Comparison of ENCODE assay signal across 14 cellular contexts in the genomic region with DNA sequence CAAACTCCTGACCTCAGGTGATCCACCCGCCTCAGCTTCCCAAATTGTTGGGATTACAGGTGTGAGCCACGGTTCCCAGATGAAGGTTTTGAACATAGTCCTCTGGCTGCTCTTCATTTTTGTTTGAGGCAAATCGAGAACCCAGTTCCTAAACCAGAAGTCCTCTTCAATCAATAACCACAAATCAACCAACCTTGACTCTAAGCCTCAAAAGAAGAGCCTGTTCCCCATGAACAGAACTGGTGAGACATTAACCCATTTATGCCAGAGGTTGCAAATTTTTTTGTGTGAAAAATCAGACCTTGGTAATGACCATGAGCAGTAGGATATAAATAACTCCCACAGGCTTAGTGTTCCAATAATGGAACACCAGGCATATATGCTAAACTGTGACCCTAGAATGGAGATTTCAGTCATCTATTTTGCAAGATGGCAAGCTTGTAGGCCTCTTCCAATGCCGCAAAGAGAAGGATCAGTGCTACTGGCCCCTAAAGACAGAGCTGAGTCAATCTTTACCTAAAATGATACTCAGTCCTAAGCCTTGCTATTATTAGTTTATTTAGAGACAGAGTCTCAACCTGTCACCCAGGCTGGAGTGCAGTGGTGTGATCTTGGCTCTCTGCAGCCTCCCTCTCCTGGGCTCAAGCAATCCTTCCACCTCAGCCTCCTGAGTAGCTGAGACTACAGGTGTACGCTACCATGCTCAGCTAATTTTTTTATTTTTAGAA.
"Had no signal": no experiment of that assay in that cellular context is flagged by ENCODE, and none has a peak within 500 bp of the region (broad histone marks: within the 10 kb centered on the region; RNA-seq: fewer than 3 reads in every experiment).

No MANE protein-coding gene starts in this region.

- H3K4me3 ChIP-seq: gastroesophageal sphincter, sigmoid colon, testis, upper lobe of right lung had no signal

- H3K27ac ChIP-seq: gastroesophageal sphincter, sigmoid colon, testis, upper lobe of right lung had no signal

- H3K36me3 ChIP-seq: gastroesophageal sphincter, sigmoid colon, upper lobe of right lung had no signal

- ATAC-seq: gastroesophageal sphincter; stimulated activated naive CD8-positive, alpha-beta T cell treated with anti-CD3 and anti-CD28 coated beads, Interleukin-15, Interleukin-2, amounts not matched to agents 100 U/mL and 50 U/mL, for 24 hours; upper lobe of right lung had no signal

- DNase-seq: activated gamma-delta T cell treated with Interleukin-2 at 50 U/mL for 16 hours; activated naive CD8-positive, alpha-beta T cell treated with anti-CD3 and anti-CD28 coated beads, Interleukin-2, amount 10 ng/mL, durations not matched to agents 7 days and 5 days; activated T-cell treated with anti-CD3 and anti-CD28 coated beads, Interleukin-2, amount 50 U/mL, for 24 hours; anterior cingulate cortex; cerebellar nuclear complex; hippocampal formation; mesendoderm; sigmoid colon; stimulated activated CD4-positive, alpha-beta T cell treated with anti-CD3 and anti-CD28 coated beads, Interleukin-12 subunit alpha, Interleukin-12 subunit beta, amount 100 ng/mL, for 4 hours; stimulated activated CD8-positive, alpha-beta memory T cell treated with anti-CD3 and anti-CD28 coated beads, Interleukin-4, amount 100 ng/mL, for 48 hours; stimulated activated naive CD8-positive, alpha-beta T cell treated with anti-CD3 and anti-CD28 coated beads, Interleukin-15, Interleukin-2, amounts not matched to agents 100 U/mL and 50 U/mL, for 24 hours; testis; upper lobe of right lung had no signal

- H3K27me3 ChIP-seq: sigmoid colon, testis, upper lobe of right lung had no signal

- H3K4me1 ChIP-seq: gastroesophageal sphincter, sigmoid colon, testis, upper lobe of right lung had no signal

- H3K9me3 ChIP-seq: testis, upper lobe of right lung had no signal
